ENCODE assay signal across 8 cellular contexts in genomic region chr20:37903317-37904007, GRCh38. TPM values are rescaled to one million over a fixed set of nuclear protein-coding genes. Genes with fewer than 3 reads are reported as not detected.
DNase-seq lines count a peak whose midpoint lies in the region; ATAC-seq lines count a peak whose summit lies in the region.

No MANE protein-coding gene starts in this region.

- no peaks in the 10 kb centered on the region for H3K9me3 Mint-ChIP-seq in T-helper 2 cell treated with Interferon-gamma antibody and Interleukin-4, amounts not matched to agents 5 μg/mL and 100 μg/mL, for 36 hours
- H3K9me3 Mint-ChIP-seq in T-cell, result peaks cover 0 to 4% (median 0%) of the 10 kb centered on the region in 3 donors

- no peaks in the 10 kb centered on the region for H3K27me3 ChIP-seq in right cardiac atrium (ENCODE audit: control insufficient read depth, insufficient read depth)

- H3K4me1 ChIP-seq in right cardiac atrium (ENCODE audit: control insufficient read depth, insufficient read depth, low read length), result no peaks in the 10 kb centered on the region

- DNase-seq in T-helper 2 cell treated with Interferon-gamma antibody and Interleukin-4, amounts not matched to agents 5 μg/mL and 100 μg/mL, for 36 hours (ENCODE audit: low spot score), result no peak
- DNase-seq in T-helper 2 cell (no peak), T-cell (no peak), right cardiac atrium (no peak), ureter (ENCODE audit: low spot score) (no peak), NCI-H1930 (lab: John Stamatoyannopoulos, UW) (no peak), T-helper 9 cell (no peak)
- DNase-seq in stimulated activated CD8-positive, alpha-beta memory T cell treated with anti-CD3 and anti-CD28 coated beads, Interleukin-4, amount 100 ng/mL, for 48 hours, result peak; percentile 45

- intact Hi-C loops in right cardiac atrium (cut with DNase I), result loop anchor here in 2 of 4 donors (5.0 kb wide), 1 partner anchor 89 kb away; no protein-coding TSS in a partner anchor

- peak overlapping the region; percentile 42 for H3K4me3 ChIP-seq in right cardiac atrium (ENCODE audit: low read length)

- POLR2A ChIA-PET in T-cell (lab: Charles Lee), result no interaction called here

- H3K4me1 Mint-ChIP-seq in T-helper 2 cell treated with Interferon-gamma antibody and Interleukin-4, amounts not matched to agents 5 μg/mL and 100 μg/mL, for 36 hours (ENCODE audit: low read depth), result peaks cover 5% of the 10 kb centered on the region
- H3K4me1 Mint-ChIP-seq in T-cell, result peaks cover 8 to 15% (median 13%) of the 10 kb centered on the region in 3 donors

- peaks cover 1% of the 10 kb centered on the region for H3K36me3 Mint-ChIP-seq in T-helper 2 cell treated with Interferon-gamma antibody and Interleukin-4, amounts not matched to agents 5 μg/mL and 100 μg/mL, for 36 hours (ENCODE audit: low read depth)
- H3K36me3 Mint-ChIP-seq in T-cell, result peaks cover 2% of the 10 kb centered on the region

- no peaks in the 10 kb centered on the region for H3K9me3 ChIP-seq in right cardiac atrium (ENCODE audit: control insufficient read depth, low read length)

- H3K4me3 Mint-ChIP-seq in T-helper 2 cell treated with Interferon-gamma antibody and Interleukin-4, amounts not matched to agents 5 μg/mL and 100 μg/mL, for 36 hours, result peak overlapping the region; percentile 69
- H3K4me3 Mint-ChIP-seq in T-cell, result peak overlapping the region; percentile 64 to 71 (median 65)

- peak overlapping the region; percentile 45 for H3K27ac ChIP-seq in right cardiac atrium (ENCODE audit: low read length)

- WGBS in right cardiac atrium, result 22% methylated on average over 67 of the region's 67 CpGs

- H3K27me3 Mint-ChIP-seq in T-helper 2 cell treated with Interferon-gamma antibody and Interleukin-4, amounts not matched to agents 5 μg/mL and 100 μg/mL, for 36 hours (ENCODE audit: low read depth), result peaks cover 54% of the 10 kb centered on the region
- H3K27me3 Mint-ChIP-seq in T-cell, result peaks cover 65 to 76% of the 10 kb centered on the region in 2 donors

- CTCF ChIA-PET in T-cell (lab: Charles Lee), result no interaction called here

- no peak overlapping the region for H3K27ac Mint-ChIP-seq in T-helper 2 cell treated with Interferon-gamma antibody and Interleukin-4, amounts not matched to agents 5 μg/mL and 100 μg/mL, for 36 hours
- H3K27ac Mint-ChIP-seq in T-cell, result peak overlapping the region in 1 of 2 donors; percentile 89

- no peak for ATAC-seq in T-cell (replicated peaks in 1 of 4)
- peak in 1 of 2 donors; percentile 5 for ATAC-seq in right cardiac atrium

RNA-seq across cellular contexts. Expression of gene VSTM2L, which starts 0.5 kb away (rescaled TPM):
- total RNA-seq in T-cell (not detected), right cardiac atrium (100 to 1,000 TPM; 120 to 164 (median 143) TPM), ureter (7.1 TPM)
- polyA plus RNA-seq in right cardiac atrium, result 122 TPM

Comparison
In these comparisons a context has a peak if more than half of its experiments do, and no peak if none do; other contexts are left out.
1. RNA of gene VSTM2L, which starts 0.5 kb away (total RNA-seq): 120 to 164 TPM in right cardiac atrium; 7.1 TPM in ureter (single experiment) and not detected in T-cell; every median in the first group is over 10 times any median in the second.